Comparison of ENCODE assay signal across 16 cellular contexts in genomic region chr13:99827011-99827410, GRCh38.
DNase-seq lines count a peak whose midpoint lies in the region; ATAC-seq and TF ChIP-seq lines count a peak whose summit lies in the region.
"Had no signal": no experiment of that assay in that cellular context is flagged by ENCODE, and none has a peak within 500 bp of the region (broad histone marks: within the 10 kb centered on the region; RNA-seq: fewer than 3 reads in every experiment).

No MANE protein-coding gene starts in this region.

- TF ChIP-seq CTCF in astrocyte of the spinal cord (IDR thresholded peaks at IDR 0.05; ENCODE audit: low read depth, low read length) = no peak

- no peak for ATAC-seq in GM18907 (IDR thresholded peaks at IDR 0.05; ENCODE audit: unreplicated experiment)

- in situ Hi-C loops in astrocyte of the spinal cord (cut with HindIII; ENCODE audit: low sequenced_read_pairs) = no loop called here

- H3K4me3 ChIP-seq in astrocyte of the spinal cord (ENCODE audit: low read depth, low read length) = no peak overlapping the region

- peak; percentile 86 for DNase-seq in Daoy (ENCODE audit: low read depth)
- peak; percentile 34 to 41 for DNase-seq in NCI-H187 (lab: John Stamatoyannopoulos, UW)
- peak; percentile 4 for DNase-seq in RPMI7951 (ENCODE audit: low read depth)
- peak; percentile 4 for DNase-seq in astrocyte of the spinal cord (ENCODE audit: low read depth, low spot score)
- DNase-seq in NK-92 treated with Interleukin-12 subunit alpha and Interleukin-12 subunit beta, amount 100 ng/mL, for 24 hours (lab: John Stamatoyannopoulos, UW) = no peak
- no peak for DNase-seq in epidermal melanocyte (ENCODE audit: insufficient read length, low spot score)
- DNase-seq in NCI-H1105 (lab: John Stamatoyannopoulos, UW) = no peak
- DNase-seq: C1 segment of cervical spinal cord; CD4-positive, alpha-beta T cell; COR-L47; DMS153; DMS79 treated with DMSO at 0.1 percent for 48 hours; GF-D8; HCEC 1CT; HFFc6 had no signal

Comparison
In these comparisons a context has a peak if more than half of its experiments do, and no peak if none do; other contexts are left out.
1. DNase-seq: peak in Daoy (single experiment), NCI-H187 (2 of 2), RPMI7951 (single experiment) and astrocyte of the spinal cord (single experiment); none in NK-92 treated with Interleukin-12 subunit alpha and Interleukin-12 subunit beta, amount 100 ng/mL, for 24 hours (single experiment), epidermal melanocyte (single experiment) and NCI-H1105 (single experiment).